2 cellular contexts compared by ENCODE assay signal in the genomic region with DNA sequence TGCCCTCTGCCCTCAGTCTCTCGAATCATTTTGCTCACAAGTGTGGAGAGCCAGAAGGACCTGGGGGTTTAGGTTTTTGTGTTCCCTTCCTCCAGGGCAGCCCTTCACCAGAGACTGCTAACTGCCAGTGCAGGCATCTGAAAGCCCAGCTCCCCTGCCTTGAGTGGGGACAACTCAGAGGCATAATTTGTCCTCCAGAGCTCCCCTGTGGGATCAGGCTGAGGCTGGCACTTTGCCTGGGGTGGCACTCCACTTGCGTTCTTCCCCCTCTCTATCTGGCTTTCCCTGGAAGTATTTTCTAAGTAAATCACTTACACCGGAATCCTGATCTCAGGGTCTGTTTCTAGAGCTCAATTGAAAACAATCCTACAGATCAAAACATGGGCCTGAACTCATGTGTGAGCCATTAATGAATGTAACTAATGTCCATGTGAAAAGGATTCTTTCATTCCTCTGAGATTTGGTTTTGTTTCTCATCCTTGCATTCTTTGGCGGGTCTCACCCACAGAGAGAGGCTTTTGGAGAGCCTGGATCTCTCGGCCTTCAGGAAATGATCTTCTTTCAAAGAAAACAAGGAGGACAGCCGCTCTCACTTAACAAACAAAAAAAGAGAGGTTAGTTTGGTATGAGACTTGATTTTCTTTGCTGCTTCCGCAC.
TF ChIP-seq lines count a peak whose summit lies in the region.

No MANE protein-coding gene starts in this region.

TF ChIP-seq in SK-N-SH, 30 proteins besides CTCF, POLR2A, EP300 and RAD21:
- TF ChIP-seq USF1 (IDR thresholded peaks at IDR 0.05; ENCODE audit: borderline replicate concordance, low read depth) (no peak), TEAD4 (IDR thresholded peaks at IDR 0.05; ENCODE audit: borderline replicate concordance, insufficient read depth) (no peak), ELF1 (IDR thresholded peaks at IDR 0.05) (no peak), CHD2 (IDR thresholded peaks at IDR 0.05; ENCODE audit: low read length, partially characterized antibody) (no peak), MXI1 (IDR thresholded peaks at IDR 0.05; ENCODE audit: low read depth, low read length) (no peak), RFX5 (IDR thresholded peaks at IDR 0.05; ENCODE audit: low read length) (no peak), TAF1 (IDR thresholded peaks at IDR 0.05; ENCODE audit: borderline replicate concordance, low read depth, low read length) (no peak), PBX3 (IDR thresholded peaks at IDR 0.05) (no peak)
- TF ChIP-seq, protein P1, sequence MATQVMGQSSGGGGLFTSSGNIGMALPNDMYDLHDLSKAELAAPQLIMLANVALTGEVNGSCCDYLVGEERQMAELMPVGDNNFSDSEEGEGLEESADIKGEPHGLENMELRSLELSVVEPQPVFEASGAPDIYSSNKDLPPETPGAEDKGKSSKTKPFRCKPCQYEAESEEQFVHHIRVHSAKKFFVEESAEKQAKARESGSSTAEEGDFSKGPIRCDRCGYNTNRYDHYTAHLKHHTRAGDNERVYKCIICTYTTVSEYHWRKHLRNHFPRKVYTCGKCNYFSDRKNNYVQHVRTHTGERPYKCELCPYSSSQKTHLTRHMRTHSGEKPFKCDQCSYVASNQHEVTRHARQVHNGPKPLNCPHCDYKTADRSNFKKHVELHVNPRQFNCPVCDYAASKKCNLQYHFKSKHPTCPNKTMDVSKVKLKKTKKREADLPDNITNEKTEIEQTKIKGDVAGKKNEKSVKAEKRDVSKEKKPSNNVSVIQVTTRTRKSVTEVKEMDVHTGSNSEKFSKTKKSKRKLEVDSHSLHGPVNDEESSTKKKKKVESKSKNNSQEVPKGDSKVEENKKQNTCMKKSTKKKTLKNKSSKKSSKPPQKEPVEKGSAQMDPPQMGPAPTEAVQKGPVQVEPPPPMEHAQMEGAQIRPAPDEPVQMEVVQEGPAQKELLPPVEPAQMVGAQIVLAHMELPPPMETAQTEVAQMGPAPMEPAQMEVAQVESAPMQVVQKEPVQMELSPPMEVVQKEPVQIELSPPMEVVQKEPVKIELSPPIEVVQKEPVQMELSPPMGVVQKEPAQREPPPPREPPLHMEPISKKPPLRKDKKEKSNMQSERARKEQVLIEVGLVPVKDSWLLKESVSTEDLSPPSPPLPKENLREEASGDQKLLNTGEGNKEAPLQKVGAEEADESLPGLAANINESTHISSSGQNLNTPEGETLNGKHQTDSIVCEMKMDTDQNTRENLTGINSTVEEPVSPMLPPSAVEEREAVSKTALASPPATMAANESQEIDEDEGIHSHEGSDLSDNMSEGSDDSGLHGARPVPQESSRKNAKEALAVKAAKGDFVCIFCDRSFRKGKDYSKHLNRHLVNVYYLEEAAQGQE (IDR thresholded peaks at IDR 0.05; ENCODE audit: low read depth, low read length): no peak

TF ChIP-seq in SK-N-SH treated with all-trans-retinoic acid at 6 μM for 48 hours, 23 proteins besides CTCF, POLR2A, EP300 and RAD21 (continued from another document):
- TF ChIP-seq, protein P2, sequence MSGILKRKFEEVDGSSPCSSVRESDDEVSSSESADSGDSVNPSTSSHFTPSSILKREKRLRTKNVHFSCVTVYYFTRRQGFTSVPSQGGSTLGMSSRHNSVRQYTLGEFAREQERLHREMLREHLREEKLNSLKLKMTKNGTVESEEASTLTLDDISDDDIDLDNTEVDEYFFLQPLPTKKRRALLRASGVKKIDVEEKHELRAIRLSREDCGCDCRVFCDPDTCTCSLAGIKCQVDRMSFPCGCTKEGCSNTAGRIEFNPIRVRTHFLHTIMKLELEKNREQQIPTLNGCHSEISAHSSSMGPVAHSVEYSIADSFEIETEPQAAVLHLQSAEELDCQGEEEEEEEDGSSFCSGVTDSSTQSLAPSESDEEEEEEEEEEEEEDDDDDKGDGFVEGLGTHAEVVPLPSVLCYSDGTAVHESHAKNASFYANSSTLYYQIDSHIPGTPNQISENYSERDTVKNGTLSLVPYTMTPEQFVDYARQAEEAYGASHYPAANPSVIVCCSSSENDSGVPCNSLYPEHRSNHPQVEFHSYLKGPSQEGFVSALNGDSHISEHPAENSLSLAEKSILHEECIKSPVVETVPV (CRISPR knock-in tag; IDR thresholded peaks at IDR 0.05): no peak
- no peak for TF ChIP-seq BACH2 (CRISPR knock-in tag; IDR thresholded peaks at IDR 0.05; ENCODE audit: borderline replicate concordance)
- TF ChIP-seq, protein P3, sequence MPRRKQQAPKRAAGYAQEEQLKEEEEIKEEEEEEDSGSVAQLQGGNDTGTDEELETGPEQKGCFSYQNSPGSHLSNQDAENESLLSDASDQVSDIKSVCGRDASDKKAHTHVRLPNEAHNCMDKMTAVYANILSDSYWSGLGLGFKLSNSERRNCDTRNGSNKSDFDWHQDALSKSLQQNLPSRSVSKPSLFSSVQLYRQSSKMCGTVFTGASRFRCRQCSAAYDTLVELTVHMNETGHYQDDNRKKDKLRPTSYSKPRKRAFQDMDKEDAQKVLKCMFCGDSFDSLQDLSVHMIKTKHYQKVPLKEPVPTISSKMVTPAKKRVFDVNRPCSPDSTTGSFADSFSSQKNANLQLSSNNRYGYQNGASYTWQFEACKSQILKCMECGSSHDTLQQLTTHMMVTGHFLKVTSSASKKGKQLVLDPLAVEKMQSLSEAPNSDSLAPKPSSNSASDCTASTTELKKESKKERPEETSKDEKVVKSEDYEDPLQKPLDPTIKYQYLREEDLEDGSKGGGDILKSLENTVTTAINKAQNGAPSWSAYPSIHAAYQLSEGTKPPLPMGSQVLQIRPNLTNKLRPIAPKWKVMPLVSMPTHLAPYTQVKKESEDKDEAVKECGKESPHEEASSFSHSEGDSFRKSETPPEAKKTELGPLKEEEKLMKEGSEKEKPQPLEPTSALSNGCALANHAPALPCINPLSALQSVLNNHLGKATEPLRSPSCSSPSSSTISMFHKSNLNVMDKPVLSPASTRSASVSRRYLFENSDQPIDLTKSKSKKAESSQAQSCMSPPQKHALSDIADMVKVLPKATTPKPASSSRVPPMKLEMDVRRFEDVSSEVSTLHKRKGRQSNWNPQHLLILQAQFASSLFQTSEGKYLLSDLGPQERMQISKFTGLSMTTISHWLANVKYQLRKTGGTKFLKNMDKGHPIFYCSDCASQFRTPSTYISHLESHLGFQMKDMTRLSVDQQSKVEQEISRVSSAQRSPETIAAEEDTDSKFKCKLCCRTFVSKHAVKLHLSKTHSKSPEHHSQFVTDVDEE (CRISPR knock-in tag; IDR thresholded peaks at IDR 0.05): no peak
- TF ChIP-seq PATZ1 (CRISPR knock-in tag; IDR thresholded peaks at IDR 0.05; ENCODE audit: borderline replicate concordance): no peak
- no peak for TF ChIP-seq OSR1 (CRISPR knock-in tag; IDR thresholded peaks at IDR 0.05)
- TF ChIP-seq ZNF565 (CRISPR knock-in tag; conservative IDR thresholded peaks at IDR 0.05; ENCODE audit: low read depth): no peak
- TF ChIP-seq SNAI2 (CRISPR knock-in tag; IDR thresholded peaks at IDR 0.05): no peak
- no peak for TF ChIP-seq PPARA (CRISPR knock-in tag; IDR thresholded peaks at IDR 0.05; ENCODE audit: borderline replicate concordance)
- no peak for TF ChIP-seq ISL1 (CRISPR knock-in tag; IDR thresholded peaks at IDR 0.05)
- TF ChIP-seq ZNF70 (CRISPR knock-in tag; IDR thresholded peaks at IDR 0.05): no peak
- TF ChIP-seq ZNF8 (CRISPR knock-in tag; IDR thresholded peaks at IDR 0.05): no peak
- no peak for TF ChIP-seq GLIS3 (CRISPR knock-in tag; IDR thresholded peaks at IDR 0.05)
